In the genomic region with DNA sequence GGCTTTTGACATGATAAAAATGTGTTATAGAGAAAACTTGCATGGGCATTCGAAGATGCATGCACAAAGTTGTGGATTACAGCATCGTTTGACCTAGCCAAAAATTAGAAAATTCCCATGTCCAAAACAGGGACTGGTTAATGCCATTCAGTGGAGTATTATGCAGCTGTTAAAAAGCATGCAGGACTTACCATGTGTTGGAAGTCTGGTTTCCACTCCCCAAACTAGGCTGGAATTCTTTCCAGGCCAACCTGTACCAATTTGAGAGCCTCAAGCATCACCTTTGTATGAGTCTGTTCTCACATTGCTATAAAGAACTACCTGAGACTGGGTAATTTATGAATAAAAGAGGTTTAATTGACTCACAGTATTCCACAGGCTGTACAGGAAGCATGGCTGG, we compare ENCODE assay signal across 8 cellular contexts.
"Had no signal": no experiment of that assay in that cellular context is flagged by ENCODE, and none has a peak within 500 bp of the region (broad histone marks: within the 10 kb centered on the region; RNA-seq: fewer than 3 reads in every experiment).

No MANE protein-coding gene starts in this region.

- DNase-seq: GDM1, GF-D8 had no signal

- H3K4me3 ChIP-seq: GM12878 had no signal

- ATAC-seq: GM12878 had no signal

- FAIRE-seq: G401.6, GM12878, GM12891, GM12892, GM18507, GM19239 had no signal
